In genomic region chr2:168130302-168130701, GRCh38 we compare ENCODE assay signal across 1 cellular context.
TF ChIP-seq lines count a peak whose summit lies in the region.

No MANE protein-coding gene starts in this region.

TF ChIP-seq in K562, 482 proteins besides CTCF, POLR2A, EP300 and RAD21:
- TF ChIP-seq DPF2 (IDR thresholded peaks at IDR 0.05) (no peak), ZNF12 (CRISPR knock-in tag; IDR thresholded peaks at IDR 0.05) (no peak), FOXP4 (CRISPR knock-in tag; IDR thresholded peaks at IDR 0.05; ENCODE audit: borderline replicate concordance) (no peak), EHMT2 (IDR thresholded peaks at IDR 0.05) (no peak), E2F4 (CRISPR knock-in tag; IDR thresholded peaks at IDR 0.05; ENCODE audit: low read depth) (no peak), GTF2A2 (tag; IDR thresholded peaks at IDR 0.05) (no peak), MAX (CRISPR knock-in tag; IDR thresholded peaks at IDR 0.05) (no peak)
TF ChIP-seq in K562: peak in this region for 0.
